21 cellular contexts compared by ENCODE assay signal in the genomic region with DNA sequence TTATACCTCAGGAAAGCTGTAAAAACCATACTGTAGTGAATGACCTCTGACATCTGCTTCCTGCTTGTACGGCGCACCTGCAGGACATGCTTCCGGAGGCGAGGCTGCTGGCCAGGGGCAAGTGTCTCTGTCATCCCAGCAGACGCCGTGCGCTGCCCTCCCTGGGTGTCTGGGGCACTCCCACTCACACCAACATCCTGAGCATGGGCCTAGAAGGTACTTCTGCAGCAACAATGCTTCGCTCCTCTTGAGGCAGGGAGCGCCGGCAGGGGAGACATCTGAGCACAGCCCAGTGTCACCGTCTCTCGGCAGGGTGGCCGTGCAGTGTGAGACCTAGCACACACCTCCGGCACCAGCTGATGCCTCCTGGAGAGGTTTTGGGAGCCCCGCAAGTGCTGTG.
"Had no signal": no experiment of that assay in that cellular context is flagged by ENCODE, and none has a peak within 500 bp of the region (broad histone marks: within the 10 kb centered on the region; RNA-seq: fewer than 3 reads in every experiment).

No MANE protein-coding gene starts in this region.

- H3K27ac Mint-ChIP-seq: activated naive CD4-positive, alpha-beta T cell treated with anti-CD3 and anti-CD28 coated beads, Interleukin-2, amount 10 ng/mL, durations not matched to agents 7 days and 5 days; memory B cell; stimulated activated naive CD8-positive, alpha-beta T cell treated with anti-CD3 and anti-CD28 coated beads, Interleukin-15, Interleukin-2, amounts not matched to agents 100 ng/mL and 50 ng/mL, for 24 hours; T-helper 1 cell treated with Interleukin-12 subunit alpha and Interleukin-12 subunit beta and Interleukin-4 antibody, amounts not matched to agents 30 μg/mL and 1 μg/mL, for 36 hours had no signal

- H3K4me1 Mint-ChIP-seq: WTC11 had no signal

- H3K27me3 Mint-ChIP-seq: brain, memory B cell had no signal

- ATAC-seq: activated T-cell treated with anti-CD3 and anti-CD28 coated beads, Interleukin-2, amount 50 U/mL, for 4 hours; left lobe of liver; WTC11 had no signal

- DNase-seq: activated CD4-positive, alpha-beta T cell treated with anti-CD3 and anti-CD28 coated beads, Interleukin-2, amount 50 U/mL, for 4 hours; activated CD8-positive, alpha-beta memory T cell treated with anti-CD3 and anti-CD28 coated beads for 24 hours; activated CD8-positive, alpha-beta memory T cell treated with anti-CD3 and anti-CD28 coated beads, Interleukin-2, amount 50 U/mL, for 4 hours; activated naive CD4-positive, alpha-beta T cell treated with anti-CD3 and anti-CD28 coated beads, Interleukin-2, amount 10 ng/mL, durations not matched to agents 7 days and 5 days; activated T-cell treated with anti-CD3 and anti-CD28 coated beads, Interleukin-2, amount 50 U/mL, for 4 hours; anterior cingulate cortex; caudate nucleus; dermis blood vessel endothelial cell; effector memory CD4-positive, alpha-beta T cell; foreskin melanocyte; islet precursor cell; stimulated activated CD4-positive, alpha-beta T cell treated with anti-CD3 and anti-CD28 coated beads, Interleukin-12 subunit alpha, Interleukin-12 subunit beta, amount 100 ng/mL, for 4 hours; stimulated activated CD4-positive, alpha-beta T cell treated with anti-CD3 and anti-CD28 coated beads, Interleukin-4, amount 100 ng/mL, for 4 hours; T1000; tibial artery had no signal

- H3K9me3 Mint-ChIP-seq: WTC11 had no signal

- H3K4me3 Mint-ChIP-seq: activated naive CD4-positive, alpha-beta T cell treated with anti-CD3 and anti-CD28 coated beads, Interleukin-2, amount 10 ng/mL, durations not matched to agents 7 days and 5 days; activated T-cell treated with anti-CD3 and anti-CD28 coated beads, Interleukin-2, amount 50 U/mL, for 4 hours; brain; memory B cell; stimulated activated naive CD8-positive, alpha-beta T cell treated with anti-CD3 and anti-CD28 coated beads, Interleukin-15, Interleukin-2, amounts not matched to agents 100 ng/mL and 50 ng/mL, for 24 hours; T-helper 1 cell treated with Interleukin-12 subunit alpha and Interleukin-12 subunit beta and Interleukin-4 antibody, amounts not matched to agents 30 μg/mL and 1 μg/mL, for 36 hours; WTC11 had no signal
